ENCODE assay signal across 16 cellular contexts in genomic region chr10:70740441-70741288, GRCh38. TPM values are rescaled to one million over a fixed set of nuclear protein-coding genes. Genes with fewer than 3 reads are reported as not detected.
DNase-seq lines count a peak whose midpoint lies in the region; ATAC-seq and TF ChIP-seq lines count a peak whose summit lies in the region.
"Had no signal": no experiment of that assay in that cellular context is flagged by ENCODE, and none has a peak within 500 bp of the region (broad histone marks: within the 10 kb centered on the region; RNA-seq: fewer than 3 reads in every experiment).

No MANE protein-coding gene starts in this region.

- ATAC-seq in activated naive CD8-positive, alpha-beta T cell treated with anti-CD3 and anti-CD28 coated beads, Interleukin-2, amount 50 U/mL, for 24 hours = peak; percentile 46
- ATAC-seq: GM12878 had no signal

- no peak overlapping the region for H2AFZ ChIP-seq in neuronal stem cell (ENCODE audit: low read length)

- H3K4me3 Mint-ChIP-seq in activated naive CD8-positive, alpha-beta T cell treated with anti-CD3 and anti-CD28 coated beads, Interleukin-2, amount 50 U/mL, for 24 hours = no peak overlapping the region
- H3K4me3 Mint-ChIP-seq in activated naive CD8-positive, alpha-beta T cell treated with anti-CD3 and anti-CD28 coated beads for 36 hours = no peak overlapping the region
- H3K4me3 Mint-ChIP-seq in chondrocyte (ENCODE audit: unreplicated experiment) = no peak overlapping the region

- H3K4me3 ChIP-seq in HEK293 (ENCODE audit: low read depth, low read length) = no peak overlapping the region
- H3K4me3 ChIP-seq in neuronal stem cell (ENCODE audit: low read length in 2 of 2) = peak overlapping the region in 1 of 2 donors; percentile 25
- H3K4me3 ChIP-seq: GM12878 had no signal

- H2AK5ac ChIP-seq in neuronal stem cell (ENCODE audit: low read depth, low read length) = peak overlapping the region; percentile 50

- POLR2A ChIA-PET in HEK293 (lab: Yijun Ruan, JAX) = no interaction called here

- no peak overlapping the region for H2BK12ac ChIP-seq in neuronal stem cell (ENCODE audit: low read length)

- H3K27ac Mint-ChIP-seq in activated naive CD8-positive, alpha-beta T cell treated with anti-CD3 and anti-CD28 coated beads, Interleukin-2, amount 50 U/mL, for 24 hours = no peak overlapping the region
- no peak overlapping the region for H3K27ac Mint-ChIP-seq in activated naive CD8-positive, alpha-beta T cell treated with anti-CD3 and anti-CD28 coated beads for 36 hours
- no peak overlapping the region for H3K27ac Mint-ChIP-seq in chondrocyte (ENCODE audit: unreplicated experiment)

- H3K14ac ChIP-seq in neuronal stem cell (ENCODE audit: low read length) = no peak overlapping the region

- H3K23ac ChIP-seq in neuronal stem cell (ENCODE audit: low read depth, low read length, poor library complexity) = no peak overlapping the region

- H3K4me1 ChIP-seq in HEK293 (ENCODE audit: control insufficient read depth, insufficient read depth, low read length) (no peaks in the 10 kb centered on the region), neuronal stem cell (ENCODE audit: control insufficient read depth in 2 of 2, insufficient read depth in 1 of 2, low read depth in 1 of 2, low read length in 2 of 2) (peaks cover 2 to 16% of the 10 kb centered on the region in 2 donors)

- H3K9me3 ChIP-seq in HEK293 (ENCODE audit: control insufficient read depth, insufficient read depth, low read depth, low read length) (no peaks in the 10 kb centered on the region), neuronal stem cell (replicated peaks in 1 of 2; ENCODE audit: control insufficient read depth in 2 of 2, insufficient read depth in 1 of 2, low read depth in 1 of 2, low read length in 2 of 2) (no peaks in the 10 kb centered on the region)

- H2BK5ac ChIP-seq in neuronal stem cell (ENCODE audit: low read length) = no peak overlapping the region

- CTCF ChIA-PET in HEK293 (lab: Yijun Ruan, JAX) = interaction anchor here (1.6 to 2.5 kb wide), 3 partner anchors 19 to 181 kb away, joined by 3 to 9 read pairs (median 3); no protein-coding TSS in a partner anchor

- WGBS in neuronal stem cell (ENCODE audit: extremely low coverage in 2 of 2, insufficient read length in 2 of 2, insufficient replicate concordance in 1 of 2), 2 donors = no CpG with 5 or more reads among the region's 12 CpGs

- H3K36me3 Mint-ChIP-seq in activated naive CD8-positive, alpha-beta T cell treated with anti-CD3 and anti-CD28 coated beads, Interleukin-2, amount 50 U/mL, for 24 hours (ENCODE audit: low read depth) = no peaks in the 10 kb centered on the region
- H3K36me3 Mint-ChIP-seq in activated naive CD8-positive, alpha-beta T cell treated with anti-CD3 and anti-CD28 coated beads for 36 hours = no peaks in the 10 kb centered on the region
- peaks cover 12% of the 10 kb centered on the region for H3K36me3 Mint-ChIP-seq in chondrocyte (ENCODE audit: low read depth)

- no peak overlapping the region for H3K4me2 ChIP-seq in neuronal stem cell (ENCODE audit: insufficient read depth, low read length, poor library complexity, severe bottlenecking)

- H3K27ac ChIP-seq in HEK293 (ENCODE audit: extremely low read depth, low read depth, low read length) (no peak overlapping the region), neuronal stem cell (replicated peaks; ENCODE audit: low read length) (no peak overlapping the region)

- H2BK15ac ChIP-seq in neuronal stem cell (ENCODE audit: low read length) = no peak overlapping the region

- H3K27me3 ChIP-seq in neuronal stem cell (ENCODE audit: control insufficient read depth in 3 of 3, insufficient read depth in 3 of 3, low read depth in 1 of 3, low read length in 3 of 3) = peaks cover 0 to 3% (median 0%) of the 10 kb centered on the region in 3 experiments

- peaks cover 2% of the 10 kb centered on the region for H3K27me3 Mint-ChIP-seq in activated naive CD8-positive, alpha-beta T cell treated with anti-CD3 and anti-CD28 coated beads, Interleukin-2, amount 50 U/mL, for 24 hours
- H3K27me3 Mint-ChIP-seq in activated naive CD8-positive, alpha-beta T cell treated with anti-CD3 and anti-CD28 coated beads for 36 hours = no peaks in the 10 kb centered on the region
- no peaks in the 10 kb centered on the region for H3K27me3 Mint-ChIP-seq in chondrocyte (ENCODE audit: low read depth)

- TF ChIP-seq CTCF in HEK293 (tag by site-specific recombination; IDR thresholded peaks at IDR 0.05) (no peak), chondrocyte (IDR thresholded peaks at IDR 0.05) (no peak), GM10266 (IDR thresholded peaks at IDR 0.05; ENCODE audit: control insufficient read depth, insufficient read depth, low read depth, missing control alignments) (no peak)

- no peaks in the 10 kb centered on the region for H3K9me3 Mint-ChIP-seq in activated naive CD8-positive, alpha-beta T cell treated with anti-CD3 and anti-CD28 coated beads, Interleukin-2, amount 50 U/mL, for 24 hours
- H3K9me3 Mint-ChIP-seq in activated naive CD8-positive, alpha-beta T cell treated with anti-CD3 and anti-CD28 coated beads for 36 hours = no peaks in the 10 kb centered on the region
- peaks cover 1% of the 10 kb centered on the region for H3K9me3 Mint-ChIP-seq in chondrocyte (ENCODE audit: low read depth)

- H3K4me1 Mint-ChIP-seq in activated naive CD8-positive, alpha-beta T cell treated with anti-CD3 and anti-CD28 coated beads, Interleukin-2, amount 50 U/mL, for 24 hours = peaks cover 9% of the 10 kb centered on the region
- H3K4me1 Mint-ChIP-seq in activated naive CD8-positive, alpha-beta T cell treated with anti-CD3 and anti-CD28 coated beads for 36 hours = peaks cover 6% of the 10 kb centered on the region
- H3K4me1 Mint-ChIP-seq in chondrocyte (ENCODE audit: low read depth) = peaks cover 11% of the 10 kb centered on the region

- H3K18ac ChIP-seq in neuronal stem cell (ENCODE audit: low read length) = no peak overlapping the region

- no peak overlapping the region for H4K8ac ChIP-seq in neuronal stem cell (ENCODE audit: low read depth, low read length)

- H3K9ac ChIP-seq in neuronal stem cell (ENCODE audit: low read depth, low read length, poor library complexity) = no peak overlapping the region

- H3K36me3 ChIP-seq in HEK293 (ENCODE audit: control insufficient read depth in 2 of 2, insufficient read depth in 1 of 2, low read length in 2 of 2) (no peaks in the 10 kb centered on the region), neuronal stem cell (replicated peaks in 1 of 2; ENCODE audit: control insufficient read depth in 2 of 2, insufficient read depth in 2 of 2, low read length in 2 of 2) (no peaks in the 10 kb centered on the region)

- H4K91ac ChIP-seq in neuronal stem cell (ENCODE audit: low read depth, low read length, poor library complexity) = no peak overlapping the region

- DNase-seq in activated naive CD8-positive, alpha-beta T cell treated with anti-CD3 and anti-CD28 coated beads, Interleukin-2, amount 50 U/mL, for 24 hours = no peak
- no peak for DNase-seq in activated naive CD8-positive, alpha-beta T cell treated with anti-CD3 and anti-CD28 coated beads for 36 hours
- DNase-seq in chondrocyte (ENCODE audit: low spot score) = peak; percentile 57
- no peak for DNase-seq in neuronal stem cell (ENCODE audit: low spot score)
- no peak for DNase-seq in anterior cingulate cortex (lab: John Stamatoyannopoulos, UW)
- no peak for DNase-seq in stimulated activated naive CD4-positive, alpha-beta T cell (lab: John Stamatoyannopoulos, UW)
- DNase-seq in GM10266 (ENCODE audit: extremely low spot score) = no peak
- DNase-seq: C1 segment of cervical spinal cord, IMR-90, NCI-H1694 treated with DMSO at 0.1 percent for 48 hours, NCI-H774, SHP77 had no signal

- no peak overlapping the region for H2BK120ac ChIP-seq in neuronal stem cell (ENCODE audit: low read depth, low read length)

- H3K4ac ChIP-seq in neuronal stem cell (ENCODE audit: low read length) = no peak overlapping the region

- no peaks in the 10 kb centered on the region for H3K79me1 ChIP-seq in neuronal stem cell (ENCODE audit: low read depth, low read length)

TF ChIP-seq in HEK293, 187 proteins besides CTCF, POLR2A, EP300 and RAD21:
- TF ChIP-seq ZNF488 (tag by site-specific recombination; IDR thresholded peaks at IDR 0.05) (no peak), ZFHX2 (tag by site-specific recombination; conservative IDR thresholded peaks at IDR 0.05) (peak; percentile 41)

RNA-seq across cellular contexts. Expression of gene TBATA, which starts 44.5 kb away (rescaled TPM):
- total RNA-seq in activated naive CD8-positive, alpha-beta T cell treated with anti-CD3 and anti-CD28 coated beads for 36 hours = not detected
- total RNA-seq in chondrocyte = not detected in 3 replicates
- not detected for polyA plus RNA-seq in neuronal stem cell (2013, experiment 1 of 2)
- not detected for polyA plus RNA-seq in neuronal stem cell (2013, experiment 2 of 2)
- total RNA-seq: GM12878, HT-29, IMR-90, NCI-H460 had no signal
- polyA plus RNA-seq: GM12878, IMR-90 had no signal
